ENCODE assay signal across 18 cellular contexts in genomic region chr18:12628706-12629702, GRCh38. TPM values are rescaled to one million over a fixed set of nuclear protein-coding genes. Genes with fewer than 3 reads are reported as not detected.
DNase-seq lines count a peak whose midpoint lies in the region; ATAC-seq and TF ChIP-seq lines count a peak whose summit lies in the region.
"Had no signal": no experiment of that assay in that cellular context is flagged by ENCODE, and none has a peak within 500 bp of the region (broad histone marks: within the 10 kb centered on the region; RNA-seq: fewer than 3 reads in every experiment).

No MANE protein-coding gene starts in this region.

- no peak overlapping the region for H3K4me3 Mint-ChIP-seq in Caco-2 (ENCODE audit: unreplicated experiment)
- H3K4me3 Mint-ChIP-seq: CD14-positive monocyte, memory B cell had no signal

- ATAC-seq in HG02884 (IDR thresholded peaks at IDR 0.05; ENCODE audit: unreplicated experiment) (no peak), GM19463 (IDR thresholded peaks at IDR 0.05; ENCODE audit: unreplicated experiment) (no peak)
- ATAC-seq: heart right ventricle, HepG2 had no signal

- H3K27me3 ChIP-seq in Caco-2 (replicated peaks; ENCODE audit: control insufficient read depth, insufficient read depth, low read length), result no peaks in the 10 kb centered on the region; the same call in 1 of the 2 replicates
- no peaks in the 10 kb centered on the region for H3K27me3 ChIP-seq in suprapubic skin
- H3K27me3 ChIP-seq: colonic mucosa, heart right ventricle had no signal

- H3K9me3 ChIP-seq in Caco-2, result no peaks in the 10 kb centered on the region
- H3K9me3 ChIP-seq in suprapubic skin, result no peaks in the 10 kb centered on the region
- H3K9me3 ChIP-seq: colonic mucosa had no signal

- 58% methylated on average over 4 of the region's 4 CpGs for WGBS in suprapubic skin

- H3K4me1 ChIP-seq in Caco-2 (no peaks in the 10 kb centered on the region), suprapubic skin (no peaks in the 10 kb centered on the region)
- H3K4me1 ChIP-seq: colonic mucosa, heart right ventricle had no signal

- POLR2A ChIA-PET in Caco-2 (lab: Charles Lee), result no interaction called here

- H3K9me3 Mint-ChIP-seq in Caco-2 (ENCODE audit: unreplicated experiment), result no peaks in the 10 kb centered on the region

- H3K27ac ChIP-seq in suprapubic skin, result no peak overlapping the region
- H3K27ac ChIP-seq: colonic mucosa, heart right ventricle had no signal

- intact Hi-C loops in Caco-2 (cut with micrococcal nuclease; ENCODE audit: unreplicated experiment), result loop anchor here (5.0 kb wide), 1 partner anchor 37 kb away; no protein-coding TSS in a partner anchor

- H3K4me3 ChIP-seq in AG10803 (ENCODE audit: low read length) (no peak overlapping the region), choroid plexus epithelial cell (ENCODE audit: low read depth, low read length) (no peak overlapping the region), Caco-2 (ENCODE audit: low read depth, low read length) (no peak overlapping the region), suprapubic skin (no peak overlapping the region)
- H3K4me3 ChIP-seq: colonic mucosa, heart right ventricle had no signal

- no peaks in the 10 kb centered on the region for H3K27me3 Mint-ChIP-seq in Caco-2 (ENCODE audit: insufficient read depth, unreplicated experiment)

- no TSS peak for BruUV-seq in Caco-2 (replicated peaks; lab: Mats Ljungman, UMichigan)

- TF ChIP-seq CTCF in AG10803 (conservative IDR thresholded peaks at IDR 0.05; ENCODE audit: low read length) (no peak), choroid plexus epithelial cell (conservative IDR thresholded peaks at IDR 0.05; ENCODE audit: low read depth, low read length) (no peak), Caco-2 (IDR thresholded peaks at IDR 0.05; ENCODE audit: insufficient read depth in 1 of 2, low read depth in 1 of 2, low read length in 1 of 2, severe bottlenecking in 1 of 2, unreplicated experiment in 1 of 2) (no peak), suprapubic skin (IDR thresholded peaks at IDR 0.05) (no peak)

- no peaks in the 10 kb centered on the region for H3K4me1 Mint-ChIP-seq in Caco-2 (ENCODE audit: low read depth, unreplicated experiment)
- H3K4me1 Mint-ChIP-seq: CD14-positive monocyte, memory B cell had no signal

- CTCF ChIA-PET in Caco-2 (lab: Charles Lee), result interaction anchor here (0.5 kb wide), 1 partner anchor 209 kb away, joined by 3 read pairs; no protein-coding TSS in a partner anchor

- DNase-seq in AG10803 (ENCODE audit: low read depth) (peak; percentile 62), NCI-H226 (peak; percentile 69), choroid plexus epithelial cell (ENCODE audit: low read depth) (peak; percentile 76), left kidney (ENCODE audit: low read depth, low spot score) (peak; percentile 43), Caco-2 (no peak), suprapubic skin (ENCODE audit: low spot score in 2 of 2) (no peak)
- DNase-seq: colonic mucosa; heart right ventricle; NCI-H1694; NK-92 treated with Interleukin-12 subunit alpha and Interleukin-12 subunit beta, amount 100 ng/mL, for 24 hours; posterior cingulate gyrus; stimulated activated CD4-positive, alpha-beta T cell treated with anti-CD3 and anti-CD28 coated beads, Interleukin-2, amount 100 ng/mL, for 48 hours; stimulated activated naive CD4-positive, alpha-beta T cell had no signal

- H3K36me3 ChIP-seq in Caco-2 (ENCODE audit: control insufficient read depth, insufficient read depth, low read length) (no peaks in the 10 kb centered on the region), suprapubic skin (no peaks in the 10 kb centered on the region)
- H3K36me3 ChIP-seq: colonic mucosa had no signal

- H3K27ac Mint-ChIP-seq in Caco-2 (ENCODE audit: unreplicated experiment), result no peak overlapping the region
- H3K27ac Mint-ChIP-seq: memory B cell had no signal

- no peak for TF ChIP-seq EP300 in suprapubic skin (IDR thresholded peaks at IDR 0.05)

- H3K36me3 Mint-ChIP-seq in Caco-2 (ENCODE audit: insufficient read depth, unreplicated experiment), result no peaks in the 10 kb centered on the region
- H3K36me3 Mint-ChIP-seq: memory B cell had no signal

- TF ChIP-seq POLR2A in suprapubic skin (IDR thresholded peaks at IDR 0.05), result no peak

RNA-seq across cellular contexts. Expression of gene SPIRE1, which starts 28.9 kb away (rescaled TPM):
- total RNA-seq in Caco-2 (2022) (9.2 and 9.5 TPM in 2 replicates), suprapubic skin (10 to 100 TPM; 21.7 to 42.8 (median 25.2) TPM)

Comparison
In these comparisons a context has a peak if more than half of its experiments do, and no peak if none do; other contexts are left out.
1. DNase-seq: peak in AG10803 (single experiment), NCI-H226 (single experiment), choroid plexus epithelial cell (single experiment) and left kidney (single experiment); none in Caco-2 (0 of 2) and suprapubic skin (0 of 2).